27 cellular contexts compared by ENCODE assay signal in genomic region chr13:84630486-84630885, GRCh38.
"Had no signal": no experiment of that assay in that cellular context is flagged by ENCODE, and none has a peak within 500 bp of the region (broad histone marks: within the 10 kb centered on the region; RNA-seq: fewer than 3 reads in every experiment).

No MANE protein-coding gene starts in this region.

- H3K27ac ChIP-seq: left lung, neutrophil, ovary, right atrium auricular region, right lobe of liver, testis, thyroid gland, transverse colon, upper lobe of left lung, vagina had no signal

- DNase-seq: hypothalamus; immature natural killer cell; kidney; left colon; left lung; midbrain; mucosa of descending colon; naive thymus-derived CD8-positive, alpha-beta T cell; occipital lobe; ovary; right lobe of liver; stimulated activated CD4-positive, alpha-beta T cell treated with anti-CD3 and anti-CD28 coated beads, Interleukin-4, amount 100 ng/mL, for 24 hours; stimulated activated naive CD4-positive, alpha-beta T cell treated with Interleukin-2 at 50 U/mL for 16 hours; stimulated activated naive CD8-positive, alpha-beta T cell treated with anti-CD3 and anti-CD28 coated beads, Interleukin-15, amount 100 ng/mL, for 72 hours; substantia nigra; testis; thyroid gland; transverse colon; upper lobe of left lung had no signal

- H3K4me1 ChIP-seq: left lung, right atrium auricular region, right lobe of liver, testis, transverse colon, upper lobe of left lung, vagina had no signal

- H3K27me3 Mint-ChIP-seq: naive thymus-derived CD8-positive, alpha-beta T cell; progenitor cell of endocrine pancreas; stimulated activated memory B cell treated with anti-CD40 and anti-IgM and Interleukin-4, amounts not matched to agents 10 μg/mL and 1 μg/mL and 100 μg/mL, for 72 hours; stimulated activated naive CD8-positive, alpha-beta T cell treated with anti-CD3 and anti-CD28 coated beads, Interleukin-15, amount 100 ng/mL, for 72 hours had no signal

- H3K36me3 Mint-ChIP-seq: immature natural killer cell; naive thymus-derived CD8-positive, alpha-beta T cell; stimulated activated memory B cell treated with anti-CD40 and anti-IgM and Interleukin-4, amounts not matched to agents 10 μg/mL and 1 μg/mL and 100 μg/mL, for 72 hours had no signal

- H3K9me3 Mint-ChIP-seq: nephron; neural crest cell; stimulated activated naive CD8-positive, alpha-beta T cell treated with anti-CD3 and anti-CD28 coated beads, Interleukin-15, amount 100 ng/mL, for 72 hours had no signal

- H3K4me3 ChIP-seq: left lung, lung, mucosa of descending colon, ovary, right atrium auricular region, right lobe of liver, testis, thyroid gland, transverse colon, upper lobe of left lung, vagina had no signal

- H3K9me3 ChIP-seq: left lung, neutrophil, ovary, right atrium auricular region, right lobe of liver, testis, thyroid gland, transverse colon, upper lobe of left lung, vagina had no signal

- H3K4me1 Mint-ChIP-seq: immature natural killer cell; naive thymus-derived CD8-positive, alpha-beta T cell; nephron; neural crest cell; stimulated activated memory B cell treated with anti-CD40 and anti-IgM and Interleukin-4, amounts not matched to agents 10 μg/mL and 1 μg/mL and 100 μg/mL, for 72 hours; stimulated activated naive CD8-positive, alpha-beta T cell treated with anti-CD3 and anti-CD28 coated beads, Interleukin-15, amount 100 ng/mL, for 72 hours had no signal

- H3K36me3 ChIP-seq: left lung, neutrophil, ovary, right atrium auricular region, right lobe of liver, thyroid gland, transverse colon, upper lobe of left lung, vagina had no signal

- H3K27me3 ChIP-seq: left lung, neutrophil, ovary, right atrium auricular region, right lobe of liver, testis, thyroid gland, transverse colon, upper lobe of left lung, vagina had no signal

- H3K27ac Mint-ChIP-seq: immature natural killer cell; naive thymus-derived CD8-positive, alpha-beta T cell; nephron; progenitor cell of endocrine pancreas; stimulated activated memory B cell treated with anti-CD40 and anti-IgM and Interleukin-4, amounts not matched to agents 10 μg/mL and 1 μg/mL and 100 μg/mL, for 72 hours; stimulated activated naive CD8-positive, alpha-beta T cell treated with anti-CD3 and anti-CD28 coated beads, Interleukin-15, amount 100 ng/mL, for 72 hours had no signal

- H3K4me3 Mint-ChIP-seq: immature natural killer cell; naive thymus-derived CD8-positive, alpha-beta T cell; nephron; neural crest cell; stimulated activated memory B cell treated with anti-CD40 and anti-IgM and Interleukin-4, amounts not matched to agents 10 μg/mL and 1 μg/mL and 100 μg/mL, for 72 hours; stimulated activated naive CD8-positive, alpha-beta T cell treated with anti-CD3 and anti-CD28 coated beads, Interleukin-15, amount 100 ng/mL, for 72 hours had no signal
